In genomic region chr2:234577191-234577590, GRCh38 we compare ENCODE assay signal across 1 cellular context.
TF ChIP-seq lines count a peak whose summit lies in the region.

No MANE protein-coding gene starts in this region.

TF ChIP-seq in GM23338, 12 proteins besides CTCF, POLR2A, EP300 and RAD21:
- TF ChIP-seq ZNF462 (CRISPR knock-in tag; IDR thresholded peaks at IDR 0.05): no peak
- no peak for TF ChIP-seq JUNB (IDR thresholded peaks at IDR 0.05; ENCODE audit: unreplicated experiment)
- TF ChIP-seq ZNF331 (CRISPR knock-in tag; IDR thresholded peaks at IDR 0.05; ENCODE audit: low read depth): no peak
- TF ChIP-seq STAT1 (IDR thresholded peaks at IDR 0.05; ENCODE audit: unreplicated experiment): no peak
- no peak for TF ChIP-seq CREB1 (CRISPR knock-in tag; IDR thresholded peaks at IDR 0.05; ENCODE audit: low read depth)
- TF ChIP-seq POLR2AphosphoS5 (IDR thresholded peaks at IDR 0.05; ENCODE audit: low read depth): no peak
- TF ChIP-seq EZH2 (IDR thresholded peaks at IDR 0.05; ENCODE audit: low read depth, unreplicated experiment): no peak
- no peak for TF ChIP-seq ETS1 (IDR thresholded peaks at IDR 0.05)
- no peak for TF ChIP-seq NANOG (IDR thresholded peaks at IDR 0.05; ENCODE audit: borderline replicate concordance)
- TF ChIP-seq EZH2phosphoT487 (IDR thresholded peaks at IDR 0.05; ENCODE audit: unreplicated experiment): no peak
- TF ChIP-seq ZNF114 (CRISPR knock-in tag; IDR thresholded peaks at IDR 0.05): no peak
- no peak for TF ChIP-seq REST (IDR thresholded peaks at IDR 0.05; ENCODE audit: unreplicated experiment)
TF ChIP-seq in GM23338: peak in this region for 0.
